In the genomic region with DNA sequence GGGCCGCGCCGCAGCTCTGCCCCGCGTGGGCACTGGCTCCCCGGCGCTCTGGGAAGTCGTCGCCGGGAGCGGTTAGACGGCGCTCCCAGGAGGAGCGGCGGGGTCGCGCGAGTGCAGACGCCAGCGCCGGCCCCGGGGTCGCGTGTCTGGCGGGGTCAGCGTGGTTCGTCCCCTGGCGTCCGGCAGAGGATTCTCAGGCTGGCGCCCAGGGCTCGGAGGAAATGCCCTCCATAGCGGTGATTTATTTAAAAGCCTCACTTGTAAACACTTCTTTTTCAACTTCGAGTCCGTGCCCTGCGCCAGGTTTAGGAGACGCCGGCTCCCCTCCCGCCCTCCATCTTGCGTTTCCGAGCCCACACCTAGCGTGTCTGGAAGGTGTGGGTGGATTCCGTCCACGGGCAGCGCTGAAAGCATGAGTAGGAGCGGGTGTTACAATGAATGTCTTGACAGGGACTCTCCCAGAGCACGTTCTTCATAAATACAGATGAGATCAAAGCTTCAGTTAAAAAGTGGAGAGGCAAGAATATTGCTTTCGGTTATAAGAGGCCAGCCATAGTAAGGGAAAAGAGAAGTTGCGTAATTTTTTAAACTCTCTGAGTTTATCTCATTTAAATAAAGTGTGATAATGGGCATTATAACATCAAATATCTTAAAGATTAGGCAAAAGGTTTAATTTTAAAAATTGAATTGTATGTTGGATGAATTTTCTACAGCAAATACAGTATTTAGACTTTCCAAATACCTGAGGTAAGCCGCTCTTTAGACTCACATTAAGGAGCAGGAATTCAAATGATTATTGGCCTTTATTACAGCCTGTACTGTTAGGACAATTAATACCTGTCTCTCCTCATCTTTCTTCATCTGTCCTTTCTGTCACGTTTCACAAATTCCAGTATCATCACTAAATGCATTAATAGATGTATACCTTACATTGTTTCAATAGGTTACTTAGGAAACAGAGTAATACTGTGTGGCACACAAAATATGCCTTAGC, we compare ENCODE assay signal across 8 cellular contexts. TPM values are rescaled to one million over a fixed set of nuclear protein-coding genes. Genes with fewer than 3 reads are reported as not detected.
DNase-seq lines count a peak whose midpoint lies in the region; ATAC-seq, FAIRE-seq and TF ChIP-seq lines count a peak whose summit lies in the region.

No MANE protein-coding gene starts in this region.

- intact Hi-C loops in dorsolateral prefrontal cortex (cut with DNase I), result loop anchor here (1.0 to 5.0 kb wide), 4 partner anchors 41 to 86 kb away; a partner anchor contains a TSS
- intact Hi-C loops in right lobe of liver (cut with DNase I), result no loop called here

- H3K9me3 ChIP-seq in HAP-1 (no peaks in the 10 kb centered on the region), right lobe of liver (no peaks in the 10 kb centered on the region)

- H3K27ac ChIP-seq in dorsolateral prefrontal cortex (peak overlapping the region in 51 of 59 donors; percentile 14 to 92 (median 80)), right lobe of liver (peak overlapping the region; percentile 68 to 81 (median 73))

- no peak for TF ChIP-seq POLR2A in GM12892 (IDR thresholded peaks at IDR 0.05; ENCODE audit: low read depth, low read length)
- no peak for TF ChIP-seq POLR2A in right lobe of liver (IDR thresholded peaks at IDR 0.05)

- ATAC-seq in right lobe of liver, result peak; percentile 56 to 62 (median 60)

- H3K36me3 ChIP-seq in HAP-1 (replicated peaks) (no peaks in the 10 kb centered on the region), right lobe of liver (no peaks in the 10 kb centered on the region)

- TF ChIP-seq CTCF in dorsolateral prefrontal cortex (IDR thresholded peaks at IDR 0.05 in 54 of 56, conservative IDR thresholded peaks at IDR 0.05 in 2 of 56; ENCODE audit: low read depth in 1 of 56, partially characterized antibody in 56 of 56), result peak in 6 of 56 donors; percentile 6 to 33 (median 13)
- TF ChIP-seq CTCF in right lobe of liver (IDR thresholded peaks at IDR 0.05), result peak in 1 of 4 donors; percentile 33

- peak; percentile 89 for FAIRE-seq in GM12892 (lab: Jason Lieb, UNC)

- in situ Hi-C loops in HAP-1 (cut with MboI; ENCODE audit: low sequenced_read_pairs), result no loop called here

- no peaks in the 10 kb centered on the region for H3K27me3 ChIP-seq in HAP-1 (ENCODE audit: low read depth)
- no peaks in the 10 kb centered on the region for H3K27me3 ChIP-seq in dorsolateral prefrontal cortex
- H3K27me3 ChIP-seq in right lobe of liver, result no peaks in the 10 kb centered on the region

- 3% methylated on average over 18 of the region's 50 CpGs for WGBS in right lobe of liver (ENCODE audit: insufficient coverage, low coverage, low lambda C conversion rate, missing lambda C conversion rate)

- H3K4me1 ChIP-seq in HAP-1, result peaks cover 12% of the 10 kb centered on the region
- H3K4me1 ChIP-seq in right lobe of liver, result peaks cover 0 to 14% (median 6%) of the 10 kb centered on the region in 4 donors

- H3K4me3 ChIP-seq in HAP-1 (peak overlapping the region; percentile 69), dorsolateral prefrontal cortex (peak overlapping the region; percentile 55 to 88 (median 77)), right lobe of liver (peak overlapping the region; percentile 64 to 81 (median 68))

- peak; percentile 47 for DNase-seq in GM12892 (ENCODE audit: insufficient read length)
- DNase-seq in HAP-1 (ENCODE audit: low spot score in 2 of 2), result peak; percentile 28 to 62
- peak; percentile 62 for DNase-seq in LoVo (ENCODE audit: low spot score)
- peak; percentile 85 for DNase-seq in activated CD4-positive, alpha-beta T cell treated with anti-CD3 and anti-CD28 coated beads for 48 hours
- peak in 9 of 10 donors; percentile 26 to 53 (median 32) for DNase-seq in dorsolateral prefrontal cortex
- peak; percentile 48 to 72 (median 64) for DNase-seq in right lobe of liver
- peak; percentile 62 to 69 for DNase-seq in stimulated activated CD4-positive, alpha-beta T cell treated with anti-CD3 and anti-CD28 coated beads, Interleukin-4, amount 100 ng/mL, for 48 hours (ENCODE audit: low read depth in 2 of 2)
- no peak for DNase-seq in cortex of kidney (lab: John Stamatoyannopoulos, UW)

RNA-seq across cellular contexts. Expression of a gene that starts 0.9 kb away (rescaled TPM):
- 2.4 TPM for polyA plus RNA-seq in GM12892 (2012; ENCODE audit: missing spikeins)
- 1 to 10 TPM in 119 of 120 experiments, under 1 TPM in 1; 0.97 to 2.7 (median 1.8) TPM for total RNA-seq in dorsolateral prefrontal cortex
- 1 to 10 TPM in 5 of 6 experiments, under 1 TPM in 1; 0.99 to 3.5 (median 2.1) TPM for total RNA-seq in right lobe of liver

Comparison
In these comparisons a context has a peak if more than half of its experiments do, and no peak if none do; other contexts are left out.
1. intact Hi-C loops: an anchor here in dorsolateral prefrontal cortex (1.0 to 5.0 kb wide); none called in right lobe of liver.